ENCODE assay signal across 8 cellular contexts in the genomic region with DNA sequence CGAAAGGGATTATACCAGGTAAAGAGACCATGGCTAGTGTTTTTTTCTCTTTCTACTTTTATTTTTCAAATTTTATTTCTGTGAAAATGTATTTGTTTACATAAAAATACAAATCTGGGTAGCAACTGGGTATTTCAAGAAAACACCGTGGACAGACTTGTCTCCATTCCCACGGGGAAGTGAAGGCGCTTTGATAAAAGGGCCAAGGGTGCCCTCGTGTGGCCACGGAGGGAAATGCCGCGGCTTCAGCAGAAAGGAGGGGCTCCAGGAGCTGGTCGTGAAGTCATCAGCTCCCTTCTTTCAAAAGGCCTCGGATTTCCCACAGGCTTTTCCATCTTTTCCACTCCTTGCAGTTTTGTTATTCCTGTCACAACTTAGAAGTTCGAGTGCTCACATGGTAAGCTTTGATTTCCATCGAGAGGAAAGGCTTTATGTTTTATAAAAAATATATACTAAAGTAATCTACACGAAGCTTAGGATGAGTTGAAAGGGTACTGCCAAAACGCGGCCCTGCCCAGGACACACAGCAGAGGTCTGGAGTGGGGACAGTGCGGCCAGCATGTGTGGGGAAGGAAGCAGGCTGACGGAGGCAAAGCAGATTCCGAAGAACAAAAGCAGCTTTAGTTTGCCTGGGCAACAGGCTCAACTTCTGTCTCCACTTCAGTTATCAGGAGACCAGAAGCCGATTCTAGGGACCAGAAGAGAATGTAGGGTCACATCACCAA. TPM values are rescaled to one million over a fixed set of nuclear protein-coding genes. Genes with fewer than 3 reads are reported as not detected.
DNase-seq lines count a peak whose midpoint lies in the region; ATAC-seq and TF ChIP-seq lines count a peak whose summit lies in the region.

No MANE protein-coding gene starts in this region.

- no peak overlapping the region for H2AK5ac ChIP-seq in mesenchymal stem cell (ENCODE audit: low read length, severe bottlenecking)

- no peak overlapping the region for H3K4me3 Mint-ChIP-seq in activated CD8-positive, alpha-beta T cell treated with anti-CD3 and anti-CD28 coated beads, Interleukin-2, amount 10 ng/mL, durations not matched to agents 7 days and 5 days

- H3K27ac ChIP-seq in HCT116 (ENCODE audit: low read depth, low read length) (0 out of 2 replicates have a peak overlapping the region, but pooled peaks have one; percentile 6), mesenchymal stem cell (ENCODE audit: low read length, poor library complexity, severe bottlenecking) (no peak overlapping the region)

- no peaks in the 10 kb centered on the region for H3K27me3 ChIP-seq in HCT116 (ENCODE audit: insufficient read depth, low read length)
- H3K27me3 ChIP-seq in mesenchymal stem cell (ENCODE audit: control insufficient read depth in 1 of 2, insufficient read depth in 1 of 2, low read length in 2 of 2): no peaks in the 10 kb centered on the region

- no peak overlapping the region for H2BK15ac ChIP-seq in mesenchymal stem cell (ENCODE audit: low read depth, poor library complexity, severe bottlenecking)

- H3K4me2 ChIP-seq in HCT116 (ENCODE audit: low read length) (no peak overlapping the region), mesenchymal stem cell (ENCODE audit: low read length, poor library complexity, severe bottlenecking) (no peak overlapping the region)

- TF ChIP-seq POLR2A in HCT116 (IDR thresholded peaks at IDR 0.05; ENCODE audit: borderline replicate concordance, extremely low read depth, insufficient read depth, insufficient read length): no peak

- peaks cover 29% of the 10 kb centered on the region for H3K79me1 ChIP-seq in mesenchymal stem cell (replicated peaks; ENCODE audit: low read length, poor library complexity, severe bottlenecking)

- intact Hi-C loops in HCT116 (cut with micrococcal nuclease): loop anchor here (1.0 kb wide), 1 partner anchor 34 kb away; no protein-coding TSS in a partner anchor

- peaks cover 9 to 15% of the 10 kb centered on the region in 2 experiments; a peak in 2 of 4 replicates for H3K36me3 ChIP-seq in HCT116 (ENCODE audit: control insufficient read depth in 1 of 2, insufficient read depth in 2 of 2, low read length in 2 of 2)
- peaks cover 33 to 38% of the 10 kb centered on the region in 2 experiments for H3K36me3 ChIP-seq in mesenchymal stem cell (ENCODE audit: control insufficient read depth in 1 of 2, insufficient read depth in 2 of 2, low read depth in 1 of 2, low read length in 2 of 2)

- peak overlapping the region; percentile 39 for H4K8ac ChIP-seq in mesenchymal stem cell (ENCODE audit: low read length)

- no TSS peak for BruUV-seq in HCT116 (replicated peaks; lab: Mats Ljungman, UMichigan)

- peak; percentile 89 to 97 (median 89) for TF ChIP-seq CTCF in HCT116 (IDR thresholded peaks at IDR 0.05 in 2 of 3, conservative IDR thresholded peaks at IDR 0.05 in 1 of 3; ENCODE audit: borderline replicate concordance in 1 of 3, insufficient read depth in 1 of 3, low read depth in 2 of 3, low read length in 2 of 3)

- POLR2A ChIA-PET in HCT116 (lab: Charles Lee): interaction anchor here (0.9 to 2.2 kb wide), 6 partner anchors 9 to 35 kb away, joined by 3 to 18 read pairs (median 7); partner anchors contain the start of gene MNT
- POLR2A ChIA-PET in activated CD8-positive, alpha-beta T cell treated with anti-CD3 and anti-CD28 coated beads, Interleukin-2, amount 10 ng/mL, durations not matched to agents 7 days and 5 days (lab: Charles Lee): interaction anchor here (0.6 to 2.5 kb wide), 5 partner anchors 24 to 378 kb away, joined by 3 to 30 read pairs (median 4); partner anchors contain the start of gene TSR1

- ATAC-seq in HCT116: peak; percentile 88
- peak; percentile 81 for ATAC-seq in activated CD8-positive, alpha-beta T cell treated with anti-CD3 and anti-CD28 coated beads, Interleukin-2, amount 10 ng/mL, durations not matched to agents 7 days and 5 days
- no peak for ATAC-seq in GM18867 (IDR thresholded peaks at IDR 0.05; ENCODE audit: unreplicated experiment)

- no peaks in the 10 kb centered on the region for H3K79me2 ChIP-seq in HCT116 (ENCODE audit: insufficient read depth, low read length)

- H3K14ac ChIP-seq in mesenchymal stem cell (ENCODE audit: low read length in 2 of 2): no peak overlapping the region

- DNase-seq in AG20443 (ENCODE audit: low spot score) (peak; percentile 91), HCT116 (ENCODE audit: low read depth, low spot score) (no peak), NCI-H82 (lab: John Stamatoyannopoulos, UW) (peak; percentile 96), mesenchymal stem cell (peak; percentile 91)
- peak; percentile 88 for DNase-seq in activated CD8-positive, alpha-beta T cell treated with anti-CD3 and anti-CD28 coated beads, Interleukin-2, amount 10 ng/mL, durations not matched to agents 7 days and 5 days
- peak; percentile 83 for DNase-seq in effector CD4-positive, alpha-beta T cell
- peak; percentile 72 for DNase-seq in stimulated activated CD8-positive, alpha-beta memory T cell treated with anti-CD3 and anti-CD28 coated beads, Interleukin-12 subunit alpha, Interleukin-12 subunit beta, amount 100 ng/mL, for 4 hours (ENCODE audit: low read depth)

- H3K27me3 Mint-ChIP-seq in activated CD8-positive, alpha-beta T cell treated with anti-CD3 and anti-CD28 coated beads, Interleukin-2, amount 10 ng/mL, durations not matched to agents 7 days and 5 days (ENCODE audit: low read depth): no peaks in the 10 kb centered on the region

- H3K4me3 ChIP-seq in HCT116 (replicated peaks in 1 of 2; ENCODE audit: low read depth in 1 of 2, low read length in 2 of 2): no peak overlapping the region
- no peak overlapping the region for H3K4me3 ChIP-seq in mesenchymal stem cell (ENCODE audit: insufficient read depth in 1 of 2, low read depth in 1 of 2, low read length in 2 of 2)

- H3K4ac ChIP-seq in mesenchymal stem cell (ENCODE audit: low read depth in 1 of 2, low read length in 2 of 2): no peak overlapping the region

- peak overlapping the region; percentile 19 to 52 for H2BK12ac ChIP-seq in mesenchymal stem cell (ENCODE audit: low read length in 2 of 2)

- H3K4me1 Mint-ChIP-seq in activated CD8-positive, alpha-beta T cell treated with anti-CD3 and anti-CD28 coated beads, Interleukin-2, amount 10 ng/mL, durations not matched to agents 7 days and 5 days (ENCODE audit: low read depth): peaks cover 4% of the 10 kb centered on the region

- no peaks in the 10 kb centered on the region for H3K9me2 ChIP-seq in HCT116 (ENCODE audit: insufficient read depth)

- no peaks in the 10 kb centered on the region for H4K20me1 ChIP-seq in HCT116 (ENCODE audit: insufficient read depth)

- H2BK5ac ChIP-seq in mesenchymal stem cell (ENCODE audit: low read depth, low read length, poor library complexity, severe bottlenecking): no peak overlapping the region

- H3K23ac ChIP-seq in mesenchymal stem cell (ENCODE audit: low read length in 2 of 2): no peak overlapping the region

- CTCF ChIA-PET in HCT116 (lab: Charles Lee): interaction anchor here (0.6 to 6.0 kb wide), 24 partner anchors 9 to 507 kb away, joined by 3 to 351 read pairs (median 4); partner anchors contain the start of genes HIC1, METTL16, MNT and TSR1
- CTCF ChIA-PET in activated CD8-positive, alpha-beta T cell treated with anti-CD3 and anti-CD28 coated beads, Interleukin-2, amount 10 ng/mL, durations not matched to agents 7 days and 5 days (lab: Charles Lee): interaction anchor here (0.6 to 11.0 kb wide), 53 partner anchors 9 to 1104 kb away, joined by 3 to 479 read pairs (median 4); partner anchors contain the start of genes HIC1, MNT and TSR1

- peaks cover 0 to 13% of the 10 kb centered on the region in 2 experiments; a peak in 2 of 4 replicates for H3K4me1 ChIP-seq in HCT116 (ENCODE audit: control insufficient read depth in 1 of 2, insufficient read depth in 2 of 2, low read length in 2 of 2)
- H3K4me1 ChIP-seq in mesenchymal stem cell (ENCODE audit: control insufficient read depth, insufficient read depth, low read depth, low read length): peaks cover 6% of the 10 kb centered on the region

- H2BK120ac ChIP-seq in mesenchymal stem cell (ENCODE audit: low read depth, low read length): no peak overlapping the region

- H3K27ac Mint-ChIP-seq in activated CD8-positive, alpha-beta T cell treated with anti-CD3 and anti-CD28 coated beads, Interleukin-2, amount 10 ng/mL, durations not matched to agents 7 days and 5 days: no peak overlapping the region

- H3K9me3 ChIP-seq in HCT116 (ENCODE audit: control insufficient read depth in 1 of 2, insufficient read depth in 1 of 2, low read depth in 1 of 2, low read length in 2 of 2) (no peaks in the 10 kb centered on the region), mesenchymal stem cell (ENCODE audit: control insufficient read depth, low read length) (no peaks in the 10 kb centered on the region)

- 36% methylated on average over 16 of the region's 19 CpGs for WGBS in mesenchymal stem cell

- H3K9ac ChIP-seq in HCT116 (ENCODE audit: low read length) (0 out of 2 replicates have a peak overlapping the region, but pooled peaks have one; percentile 24), mesenchymal stem cell (ENCODE audit: low read length) (peak overlapping the region; percentile 82)

- peak overlapping the region; percentile 84 for H4K91ac ChIP-seq in mesenchymal stem cell (ENCODE audit: low read length)

- H3K18ac ChIP-seq in mesenchymal stem cell (ENCODE audit: low read depth in 1 of 2, low read length in 2 of 2): no peak overlapping the region

- H2AFZ ChIP-seq in HCT116 (ENCODE audit: low read depth, low read length, poor library complexity, severe bottlenecking) (no peak overlapping the region), mesenchymal stem cell (ENCODE audit: low read depth, low read length) (no peak overlapping the region)

- no peaks in the 10 kb centered on the region for H3K9me3 Mint-ChIP-seq in activated CD8-positive, alpha-beta T cell treated with anti-CD3 and anti-CD28 coated beads, Interleukin-2, amount 10 ng/mL, durations not matched to agents 7 days and 5 days (ENCODE audit: insufficient read depth)

- peaks cover 9% of the 10 kb centered on the region for H3K36me3 Mint-ChIP-seq in activated CD8-positive, alpha-beta T cell treated with anti-CD3 and anti-CD28 coated beads, Interleukin-2, amount 10 ng/mL, durations not matched to agents 7 days and 5 days (ENCODE audit: low read depth)

- RAD21 ChIA-PET in HCT116 (lab: Charles Lee; ENCODE audit: low non-redundant PET in 1 of 2, low total read pairs in 2 of 2, uncharacterized antibody in 2 of 2, unreplicated experiment in 2 of 2): interaction anchor here (0.5 to 3.1 kb wide), 8 partner anchors 9 to 307 kb away, joined by 3 to 40 read pairs (median 4); no protein-coding TSS in a partner anchor

- peak; percentile 95 for TF ChIP-seq RAD21 in HCT116 (IDR thresholded peaks at IDR 0.05; ENCODE audit: low read depth)

TF ChIP-seq in HCT116, 20 proteins besides CTCF, POLR2A, EP300 and RAD21 (continues in another document):
- TF ChIP-seq, protein P1, sequence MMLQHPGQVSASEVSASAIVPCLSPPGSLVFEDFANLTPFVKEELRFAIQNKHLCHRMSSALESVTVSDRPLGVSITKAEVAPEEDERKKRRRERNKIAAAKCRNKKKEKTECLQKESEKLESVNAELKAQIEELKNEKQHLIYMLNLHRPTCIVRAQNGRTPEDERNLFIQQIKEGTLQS (IDR thresholded peaks at IDR 0.05): no peak

RNA-seq across cellular contexts. Expression of gene MNT, which starts 15.3 kb away (rescaled TPM):
- total RNA-seq in HCT116 (2021; ENCODE audit: unreplicated experiment): 37.0 TPM
- polyA plus RNA-seq in HCT116 (2012): 19.2 and 23.8 TPM in 2 replicates
- total RNA-seq in activated CD8-positive, alpha-beta T cell treated with anti-CD3 and anti-CD28 coated beads, Interleukin-2, amount 10 ng/mL, durations not matched to agents 7 days and 5 days: 10 to 100 TPM; 24.1 to 24.2 TPM
- polyA plus RNA-seq in mesenchymal stem cell (2013, experiment 1 of 2): 21.1 TPM
- polyA plus RNA-seq in mesenchymal stem cell (2013, experiment 2 of 2): 19.7 TPM
